In genomic region chr17:17235212-17236174, GRCh38 we compare ENCODE assay signal across 7 cellular contexts. TPM values are rescaled to one million over a fixed set of nuclear protein-coding genes. Genes with fewer than 3 reads are reported as not detected.
DNase-seq lines count a peak whose midpoint lies in the region; ATAC-seq and TF ChIP-seq lines count a peak whose summit lies in the region.

No MANE protein-coding gene starts in this region.

- peak overlapping the region; percentile 91 to 98 (median 97) for H3K4me3 Mint-ChIP-seq in nephron

- H3K27me3 Mint-ChIP-seq in nephron (ENCODE audit: low read depth), result no peaks in the 10 kb centered on the region

- intact Hi-C loops in OCI-LY7 (cut with micrococcal nuclease; ENCODE audit: unreplicated experiment), result loop anchor here (2.0 to 5.0 kb wide), 2 partner anchors 69 to 583 kb away; partner anchors contain the start of gene ZNF624

- H3K27ac ChIP-seq in OCI-LY7 (ENCODE audit: low read depth, low read length, poor library complexity, severe bottlenecking), result no peak overlapping the region

- H3K9me3 ChIP-seq in OCI-LY7 (ENCODE audit: low read length), result no peaks in the 10 kb centered on the region
- H3K9me3 ChIP-seq in endocrine pancreas (ENCODE audit: control insufficient read depth, low read length), result no peaks in the 10 kb centered on the region

- CTCF ChIA-PET in OCI-LY7 (lab: Charles Lee; ENCODE audit: unreplicated experiment), result no interaction called here

- H3K36me3 Mint-ChIP-seq in nephron (ENCODE audit: low read depth), result peaks cover 12% of the 10 kb centered on the region

- no peaks in the 10 kb centered on the region for H3K27me3 ChIP-seq in endocrine pancreas (ENCODE audit: control insufficient read depth, insufficient read depth, low read length)

- no TSS peak for BruUV-seq in OCI-LY7 (replicated peaks; lab: Mats Ljungman, UMichigan)

- no peak for TF ChIP-seq CTCF in GM12875 (IDR thresholded peaks at IDR 0.05; ENCODE audit: borderline replicate concordance, insufficient read depth, low read depth, low read length)
- no peak for TF ChIP-seq CTCF in OCI-LY7 (conservative IDR thresholded peaks at IDR 0.05; ENCODE audit: low read length)
- no peak for TF ChIP-seq CTCF in nephron (IDR thresholded peaks at IDR 0.05; ENCODE audit: unreplicated experiment in 3 of 3)

- H3K36me3 ChIP-seq in OCI-LY7 (ENCODE audit: insufficient read depth, low read length), result peaks cover 5% of the 10 kb centered on the region; the same call in 1 of the 2 replicates
- no peaks in the 10 kb centered on the region for H3K36me3 ChIP-seq in endocrine pancreas (ENCODE audit: control insufficient read depth, insufficient read depth, low read length)

- H3K4me3 ChIP-seq in GM12875 (ENCODE audit: low read depth, low read length) (peak overlapping the region; percentile 85), OCI-LY7 (ENCODE audit: low read depth, low read length, poor library complexity, severe bottlenecking) (peak overlapping the region; percentile 86), endocrine pancreas (ENCODE audit: control insufficient read depth, insufficient read depth, low read length) (peak overlapping the region; percentile 90)

- DNase-seq in OCI-LY7 (ENCODE audit: low spot score) (no peak), AG20443 (ENCODE audit: low spot score) (no peak), 8988T (no peak)

- H3K9me3 Mint-ChIP-seq in nephron, result no peaks in the 10 kb centered on the region

- no peak for ATAC-seq in GM19455 (IDR thresholded peaks at IDR 0.05; ENCODE audit: unreplicated experiment)

- H3K4me1 Mint-ChIP-seq in nephron, result peaks cover 30% of the 10 kb centered on the region

- peak overlapping the region; percentile 98 to 100 (median 99) for H3K27ac Mint-ChIP-seq in nephron

- H3K4me2 ChIP-seq in OCI-LY7 (ENCODE audit: low read length), result peak overlapping the region; percentile 76

- H4K20me1 ChIP-seq in OCI-LY7 (ENCODE audit: insufficient read depth, low read length), result no peaks in the 10 kb centered on the region

- peaks cover 12% of the 10 kb centered on the region; the same call in 1 of the 2 replicates for H3K79me2 ChIP-seq in OCI-LY7 (ENCODE audit: insufficient read depth, low read depth, low read length)

- no peaks in the 10 kb centered on the region for H3K9me2 ChIP-seq in OCI-LY7 (ENCODE audit: insufficient read depth, low read length)

- no peak overlapping the region for H2AFZ ChIP-seq in OCI-LY7 (ENCODE audit: low read length)

- peak overlapping the region; percentile 57 for H3K9ac ChIP-seq in endocrine pancreas (ENCODE audit: control insufficient read depth, insufficient read depth, low read length)

- POLR2A ChIA-PET in OCI-LY7 (lab: Charles Lee), result interaction anchor here (0.6 kb wide), 2 partner anchors 178 to 238 kb away, joined by 3 to 4 read pairs; no protein-coding TSS in a partner anchor

- peaks cover 22% of the 10 kb centered on the region for H3K4me1 ChIP-seq in OCI-LY7 (ENCODE audit: insufficient read depth, low read length, poor library complexity, severe bottlenecking)
- no peaks in the 10 kb centered on the region for H3K4me1 ChIP-seq in endocrine pancreas (ENCODE audit: control insufficient read depth, insufficient read depth, low read length)

RNA-seq across cellular contexts. Expression of gene FLCN, which starts 1.5 kb away (rescaled TPM):
- total RNA-seq in OCI-LY7 (2014; rRNA removed; shearing (Covaris generic)), result 12.9 and 20.9 TPM in 2 replicates
- 18.1 and 20.5 TPM in 2 replicates for total RNA-seq in OCI-LY7 (2022)

RNA-seq across cellular contexts. Expression of gene PLD6, which starts 29.4 kb away (rescaled TPM):
- total RNA-seq in OCI-LY7 (2014; rRNA removed; shearing (Covaris generic)), result not detected in 2 replicates
- not detected in 2 replicates for total RNA-seq in OCI-LY7 (2022)

RNA-seq across cellular contexts. Expression of gene COPS3, which starts 45.6 kb away (rescaled TPM):
- total RNA-seq in OCI-LY7 (2014; rRNA removed; shearing (Covaris generic)), result 69.4 and 83.9 TPM in 2 replicates
- 107 and 113 TPM in 2 replicates for total RNA-seq in OCI-LY7 (2022)
